24 cellular contexts compared by ENCODE assay signal in genomic region chr11:408154-409007, GRCh38. TPM values are rescaled to one million over a fixed set of nuclear protein-coding genes. Genes with fewer than 3 reads are reported as not detected.
DNase-seq lines count a peak whose midpoint lies in the region; ATAC-seq, FAIRE-seq and TF ChIP-seq lines count a peak whose summit lies in the region.
"Had no signal": no experiment of that assay in that cellular context is flagged by ENCODE, and none has a peak within 500 bp of the region (broad histone marks: within the 10 kb centered on the region; RNA-seq: fewer than 3 reads in every experiment).

No MANE protein-coding gene starts in this region.

- no TSS peak for BruUV-seq in HepG2 (replicated peaks; lab: Mats Ljungman, UMichigan)

- WGBS in HepG2 (ENCODE audit: low lambda C conversion rate), result 58% methylated on average over 6 of the region's 15 CpGs
- 82 to 89% methylated on average over 15 of the region's 15 CpGs for WGBS in sigmoid colon, 2 donors
- WGBS in suprapubic skin, result 84% methylated on average over 11 of the region's 15 CpGs

- no peak for ATAC-seq in activated T-cell treated with anti-CD3 and anti-CD28 coated beads, Interleukin-2, amount 50 U/mL, for 72 hours (replicated peaks in 1 of 2)
- ATAC-seq in HepG2 (peak; percentile 1), HG03196 (IDR thresholded peaks at IDR 0.05; ENCODE audit: unreplicated experiment) (no peak), GM21619 (IDR thresholded peaks at IDR 0.05; ENCODE audit: unreplicated experiment) (no peak)

- no peak overlapping the region for H2AFZ ChIP-seq in HepG2 (ENCODE audit: low read length)

- POLR2A ChIA-PET in HepG2 (lab: Yijun Ruan, JAX), result interaction anchor here (0.9 to 3.8 kb wide), 2 partner anchors 16 to 40 kb away, joined by 3 to 31 read pairs; no protein-coding TSS in a partner anchor

- CTCF ChIA-PET in HepG2 (lab: Yijun Ruan, JAX; ENCODE audit: low intra/inter-chr PET ratio, low total read pairs), result no interaction called here

- no peak overlapping the region for H3K9ac ChIP-seq in HepG2 (ENCODE audit: insufficient read depth, low read depth, low read length)

- H3K36me3 ChIP-seq in HepG2 (replicated peaks in 1 of 2; ENCODE audit: control insufficient read depth in 1 of 2, insufficient read depth in 2 of 2, low read length in 2 of 2) (peaks cover 3 to 10% of the 10 kb centered on the region in 2 experiments; a peak in 3 of 5 replicates), sigmoid colon (no peaks in the 10 kb centered on the region), suprapubic skin (peaks cover 14% of the 10 kb centered on the region)
- H3K36me3 ChIP-seq: BE2C, tibial nerve had no signal

- no peak overlapping the region for H3K27ac Mint-ChIP-seq in activated T-cell treated with anti-CD3 and anti-CD28 coated beads, Interleukin-2, amount 50 U/mL, for 72 hours

- intact Hi-C loops in HepG2 (cut with micrococcal nuclease; ENCODE audit: unreplicated experiment), result loop anchor here (5.0 kb wide), 1 partner anchor 39 kb away; no protein-coding TSS in a partner anchor
- intact Hi-C loops in sigmoid colon (cut with DNase I), result loop anchor here (5.0 kb wide), 1 partner anchor 201 kb away; the partner anchor contains the start of genes BET1L and RIC8A

- no peak overlapping the region for H3K4me2 ChIP-seq in HepG2 (ENCODE audit: low read depth, low read length)

- H3K4me1 ChIP-seq in HepG2 (ENCODE audit: insufficient read depth, low read length) (peaks cover 40% of the 10 kb centered on the region), sigmoid colon (peaks cover 0 to 20% (median 19%) of the 10 kb centered on the region in 4 donors), suprapubic skin (peaks cover 39% of the 10 kb centered on the region)
- H3K4me1 ChIP-seq: BE2C had no signal

- peak overlapping the region; percentile 78 for H3K27ac ChIP-seq in HepG2 (ENCODE audit: extremely low read length, insufficient read depth, low read length)
- H3K27ac ChIP-seq in sigmoid colon, result no peak overlapping the region
- no peak overlapping the region for H3K27ac ChIP-seq in suprapubic skin
- H3K27ac ChIP-seq: epithelial cell of prostate had no signal

- H3K27me3 Mint-ChIP-seq in activated T-cell treated with anti-CD3 and anti-CD28 coated beads, Interleukin-2, amount 50 U/mL, for 72 hours (ENCODE audit: low read depth), result no peaks in the 10 kb centered on the region
- H3K27me3 Mint-ChIP-seq: activated CD4-positive, alpha-beta memory T cell treated with anti-CD3 and anti-CD28 coated beads for 36 hours; stimulated activated naive CD8-positive, alpha-beta T cell treated with anti-CD3 and anti-CD28 coated beads, Interleukin-15, amount 100 ng/mL, for 72 hours had no signal

- TF ChIP-seq POLR2A in HepG2 (IDR thresholded peaks at IDR 0.05; ENCODE audit: insufficient read depth in 1 of 2, low read depth in 2 of 2, low read length in 2 of 2), result no peak
- TF ChIP-seq POLR2A in sigmoid colon (IDR thresholded peaks at IDR 0.05), result no peak
- TF ChIP-seq POLR2A in suprapubic skin (IDR thresholded peaks at IDR 0.05), result no peak

- H3K9me3 Mint-ChIP-seq in activated T-cell treated with anti-CD3 and anti-CD28 coated beads, Interleukin-2, amount 50 U/mL, for 72 hours, result no peaks in the 10 kb centered on the region
- H3K9me3 Mint-ChIP-seq: activated CD4-positive, alpha-beta memory T cell treated with anti-CD3 and anti-CD28 coated beads for 36 hours; neural crest cell; stimulated activated naive CD8-positive, alpha-beta T cell treated with anti-CD3 and anti-CD28 coated beads, Interleukin-15, amount 100 ng/mL, for 72 hours had no signal

- no peak for TF ChIP-seq CTCF in HepG2 (CRISPR knock-in tag; IDR thresholded peaks at IDR 0.05)
- TF ChIP-seq CTCF in sigmoid colon (IDR thresholded peaks at IDR 0.05), result no peak
- TF ChIP-seq CTCF in suprapubic skin (IDR thresholded peaks at IDR 0.05), result no peak

- no peaks in the 10 kb centered on the region for H3K79me2 ChIP-seq in HepG2 (ENCODE audit: insufficient read depth, low read length)

- no peaks in the 10 kb centered on the region for H3K36me3 Mint-ChIP-seq in activated T-cell treated with anti-CD3 and anti-CD28 coated beads, Interleukin-2, amount 50 U/mL, for 72 hours (ENCODE audit: insufficient read depth in 2 of 2)
- H3K36me3 Mint-ChIP-seq: activated CD4-positive, alpha-beta memory T cell treated with anti-CD3 and anti-CD28 coated beads for 36 hours had no signal

- no peak for FAIRE-seq in HepG2 (lab: Jason Lieb, UNC)
- FAIRE-seq: A549, GM19239 had no signal

- H3K4me1 Mint-ChIP-seq in activated T-cell treated with anti-CD3 and anti-CD28 coated beads, Interleukin-2, amount 50 U/mL, for 72 hours (ENCODE audit: low read depth), result peaks cover 10% of the 10 kb centered on the region
- H3K4me1 Mint-ChIP-seq: neural crest cell had no signal

- in situ Hi-C loops in HepG2 (cut with HindIII; ENCODE audit: extremely low pct_ligation_motif_present, low pct_unique_long_range_greater_than_20kb), result loop anchor here (5.0 kb wide), 1 partner anchor 34 kb away; the partner anchor contains the start of gene ANO9

- H3K4me3 Mint-ChIP-seq in activated T-cell treated with anti-CD3 and anti-CD28 coated beads, Interleukin-2, amount 50 U/mL, for 72 hours, result peak overlapping the region; percentile 52 to 63
- H3K4me3 Mint-ChIP-seq: neural crest cell had no signal

- H3K27me3 ChIP-seq in HepG2 (ENCODE audit: control insufficient read depth in 1 of 2, insufficient read depth in 2 of 2, low read length in 2 of 2), result 0 out of 5 replicates have a peak, but pooled peaks cover 0 to 2% of the 10 kb centered on the region in 2 experiments
- peaks cover 0 to 6% (median 2%) of the 10 kb centered on the region in 3 donors for H3K27me3 ChIP-seq in sigmoid colon
- H3K27me3 ChIP-seq in suprapubic skin, result no peaks in the 10 kb centered on the region
- H3K27me3 ChIP-seq: body of pancreas, tibial nerve had no signal

- H3K4me3 ChIP-seq in HepG2 (replicated peaks in 1 of 3; ENCODE audit: insufficient read depth in 1 of 3, low read depth in 2 of 3, low read length in 3 of 3) (no peak overlapping the region), sigmoid colon (no peak overlapping the region), suprapubic skin (no peak overlapping the region)
- H3K4me3 ChIP-seq: A549, body of pancreas had no signal

- no peak for TF ChIP-seq RAD21 in HepG2 (CRISPR knock-in tag; IDR thresholded peaks at IDR 0.05)

- H4K20me1 ChIP-seq in HepG2 (ENCODE audit: insufficient read depth, low read length), result no peaks in the 10 kb centered on the region

- H3K9me3 ChIP-seq in HepG2 (ENCODE audit: low read length) (no peaks in the 10 kb centered on the region), sigmoid colon (no peaks in the 10 kb centered on the region), suprapubic skin (no peaks in the 10 kb centered on the region)
- H3K9me3 ChIP-seq: A549, BE2C, body of pancreas, tibial nerve had no signal

- DNase-seq in activated T-cell treated with anti-CD3 and anti-CD28 coated beads, Interleukin-2, amount 50 U/mL, for 72 hours, result no peak
- no peak for DNase-seq in activated T-cell treated with anti-CD3 and anti-CD28 coated beads, Interleukin-2, amount 50 U/mL, for 48 hours
- DNase-seq in HT-29 (ENCODE audit: low spot score) (peak; percentile 13), HepG2 (ENCODE audit: low spot score) (no peak), sigmoid colon (peak; percentile 62), suprapubic skin (ENCODE audit: low spot score in 2 of 2) (no peak)
- DNase-seq: activated CD4-positive, alpha-beta memory T cell treated with anti-CD3 and anti-CD28 coated beads for 36 hours; activated CD4-positive, CD25-positive, alpha-beta regulatory T cell; activated CD8-positive, alpha-beta memory T cell treated with anti-CD3 and anti-CD28 coated beads, Interleukin-2, amount 50 U/mL, for 48 hours; BE2C; NCI-H2081 treated with DMSO at 0.1 percent for 48 hours; NCI-H345; NCI-H748 treated with DMSO at 0.1 percent for 48 hours; stimulated activated CD4-positive, alpha-beta T cell treated with anti-CD3 and anti-CD28 coated beads, Interleukin-15, amount 100 ng/mL, for 24 hours had no signal

- TF ChIP-seq EP300 in HepG2 (IDR thresholded peaks at IDR 0.05; ENCODE audit: low read depth in 2 of 2, low read length in 2 of 2) (no peak), HepG2 (CRISPR knock-in tag; IDR thresholded peaks at IDR 0.05; ENCODE audit: borderline replicate concordance) (no peak), sigmoid colon (IDR thresholded peaks at IDR 0.05) (no peak), suprapubic skin (IDR thresholded peaks at IDR 0.05) (no peak)

RNA-seq across cellular contexts. Expression of gene SIGIRR, which starts 6.4 kb away (rescaled TPM):
- total RNA-seq in activated T-cell treated with anti-CD3 and anti-CD28 coated beads, Interleukin-2, amount 50 U/mL, for 72 hours, result 10 to 100 TPM; 59.3 to 68.4 TPM
- 295 and 312 TPM in 2 replicates for total RNA-seq in HT-29 (2014; rRNA removed; shearing (Covaris generic))
- total RNA-seq in HepG2 (2016; rRNA removed; fragmentation: Illumina TruSeq; extraction: Trizol), result 0.80 and 2.1 TPM in 2 replicates
- total RNA-seq in HepG2 (2016; cell fraction: cytosol; rRNA removed; fragmentation: Illumina TruSeq; extraction: Trizol; ENCODE audit: low read depth), result 1.7 and 1.8 TPM in 2 replicates
- 1.4 and 2.0 TPM in 2 replicates for total RNA-seq in HepG2 (2016; cell fraction: insoluble cytoplasmic fraction; rRNA removed; fragmentation: Illumina TruSeq; extraction: Trizol)
- total RNA-seq in HepG2 (2016; cell fraction: membrane; rRNA removed; fragmentation: Illumina TruSeq; extraction: Trizol), result 2.1 and 2.2 TPM in 2 replicates
- total RNA-seq in HepG2 (2016; cell fraction: nucleus; rRNA removed; fragmentation: Illumina TruSeq; extraction: Trizol), result 1.8 and 1.9 TPM in 2 replicates
- 1.2 and 2.1 TPM in 2 replicates for polyA plus RNA-seq in HepG2 (2011; rRNA removed)
- 1.1 and 2.0 TPM in 2 replicates for polyA plus RNA-seq in HepG2 (2011; cell fraction: cytosol; rRNA removed)
- 4.9 and 10.2 TPM in 2 replicates for polyA plus RNA-seq in HepG2 (2011; cell fraction: nucleus; rRNA removed)
- polyA plus RNA-seq in HepG2 (2012), result 1.6 and 2.0 TPM in 2 replicates
- polyA plus RNA-seq in HepG2 (2016; cell fraction: cytosol; fragmentation: Illumina TruSeq; extraction: Trizol; ENCODE audit: low read depth), result 1.6 and 2.7 TPM in 2 replicates
- 1.0 and 2.1 TPM in 2 replicates for polyA plus RNA-seq in HepG2 (2016; cell fraction: insoluble cytoplasmic fraction; fragmentation: Illumina TruSeq; extraction: Trizol; ENCODE audit: low read depth)
- polyA plus RNA-seq in HepG2 (2016; cell fraction: membrane; fragmentation: Illumina TruSeq; extraction: Trizol; ENCODE audit: low read depth), result 2.8 and 4.3 TPM in 2 replicates
- 5.7 and 7.3 TPM in 2 replicates for polyA plus RNA-seq in HepG2 (2016; cell fraction: nucleus; fragmentation: Illumina TruSeq; extraction: Trizol; ENCODE audit: insufficient read depth, low read depth)
- 2.3 and 4.3 TPM in 2 replicates for polyA minus RNA-seq in HepG2 (2011; rRNA and poly(A)+ RNA removed; ENCODE audit: low replicate concordance)
- polyA minus RNA-seq in HepG2 (2011; cell fraction: cytosol; rRNA and poly(A)+ RNA removed), result 1.5 and 1.8 TPM in 2 replicates
- not detected in 2 replicates for polyA minus RNA-seq in HepG2 (2011; cell fraction: nucleus; rRNA and poly(A)+ RNA removed)
- 10 to 100 TPM; 51.0 to 70.9 (median 53.1) TPM for total RNA-seq in sigmoid colon
- polyA plus RNA-seq in sigmoid colon, result 100 to 1,000 TPM in 1 of 3 donors, 10 to 100 TPM in 2; 46.8 to 122 (median 50.2) TPM
- 10 to 100 TPM; 14.2 to 26.0 (median 16.5) TPM for total RNA-seq in suprapubic skin

RNA-seq across cellular contexts. Expression of gene PKP3, which starts 14.4 kb away (rescaled TPM):
- 1 to 10 TPM in 1 of 2 donors, under 1 TPM in 1; 0.16 to 1.2 TPM for total RNA-seq in activated T-cell treated with anti-CD3 and anti-CD28 coated beads, Interleukin-2, amount 50 U/mL, for 72 hours
- 284 and 306 TPM in 2 replicates for total RNA-seq in HT-29 (2014; rRNA removed; shearing (Covaris generic))
- total RNA-seq in HepG2 (2016; rRNA removed; fragmentation: Illumina TruSeq; extraction: Trizol) (21.1 and 28.7 TPM in 2 replicates), sigmoid colon (under 1 TPM in 2 of 4 donors, not detected in 2; 0.27 to 0.71 TPM), suprapubic skin (100 to 1,000 TPM; 318 to 486 (median 428) TPM)
- total RNA-seq in HepG2 (2016; cell fraction: cytosol; rRNA removed; fragmentation: Illumina TruSeq; extraction: Trizol; ENCODE audit: low read depth), result 5.8 and 6.9 TPM in 2 replicates
- total RNA-seq in HepG2 (2016; cell fraction: insoluble cytoplasmic fraction; rRNA removed; fragmentation: Illumina TruSeq; extraction: Trizol), result 17.5 and 29.7 TPM in 2 replicates
- 13.9 and 14.9 TPM in 2 replicates for total RNA-seq in HepG2 (2016; cell fraction: membrane; rRNA removed; fragmentation: Illumina TruSeq; extraction: Trizol)
- total RNA-seq in HepG2 (2016; cell fraction: nucleus; rRNA removed; fragmentation: Illumina TruSeq; extraction: Trizol), result 14.5 and 19.8 TPM in 2 replicates
- polyA plus RNA-seq in HepG2 (2011; rRNA removed) (18.0 and 25.1 TPM in 2 replicates), sigmoid colon (100 to 1,000 TPM in 1 of 3 donors, 10 to 100 TPM in 2; 57.1 to 140 (median 86.7) TPM)
- polyA plus RNA-seq in HepG2 (2011; cell fraction: cytosol; rRNA removed), result 13.8 and 24.2 TPM in 2 replicates
- 59.8 and 70.5 TPM in 2 replicates for polyA plus RNA-seq in HepG2 (2011; cell fraction: nucleus; rRNA removed)
- 12.9 and 13.0 TPM in 2 replicates for polyA plus RNA-seq in HepG2 (2012)
- polyA plus RNA-seq in HepG2 (2016; cell fraction: cytosol; fragmentation: Illumina TruSeq; extraction: Trizol; ENCODE audit: low read depth), result 4.6 and 4.9 TPM in 2 replicates
- 22.3 and 24.1 TPM in 2 replicates for polyA plus RNA-seq in HepG2 (2016; cell fraction: insoluble cytoplasmic fraction; fragmentation: Illumina TruSeq; extraction: Trizol; ENCODE audit: low read depth)
- 7.9 and 9.3 TPM in 2 replicates for polyA plus RNA-seq in HepG2 (2016; cell fraction: membrane; fragmentation: Illumina TruSeq; extraction: Trizol; ENCODE audit: low read depth)
- 38.2 and 40.1 TPM in 2 replicates for polyA plus RNA-seq in HepG2 (2016; cell fraction: nucleus; fragmentation: Illumina TruSeq; extraction: Trizol; ENCODE audit: insufficient read depth, low read depth)
- 30.4 and 42.3 TPM in 2 replicates for polyA minus RNA-seq in HepG2 (2011; rRNA and poly(A)+ RNA removed; ENCODE audit: low replicate concordance)
- polyA minus RNA-seq in HepG2 (2011; cell fraction: cytosol; rRNA and poly(A)+ RNA removed), result 24.6 and 25.2 TPM in 2 replicates
- polyA minus RNA-seq in HepG2 (2011; cell fraction: nucleus; rRNA and poly(A)+ RNA removed), result 9.9 and 14.7 TPM in 2 replicates

RNA-seq across cellular contexts. Expression of gene ANO9, which starts 33.4 kb away (rescaled TPM):
- 10 to 100 TPM; 34.3 to 56.5 TPM for total RNA-seq in activated T-cell treated with anti-CD3 and anti-CD28 coated beads, Interleukin-2, amount 50 U/mL, for 72 hours
- total RNA-seq in HT-29 (2014; rRNA removed; shearing (Covaris generic)), result 63.7 and 94.0 TPM in 2 replicates
- total RNA-seq in HepG2 (2016; rRNA removed; fragmentation: Illumina TruSeq; extraction: Trizol) (1.5 and 8.9 TPM in 2 replicates), sigmoid colon (1 to 10 TPM in 1 of 4 donors, under 1 TPM in 3; 0.14 to 2.5 (median 0.26) TPM), suprapubic skin (100 to 1,000 TPM in 2 of 4 donors, 10 to 100 TPM in 2; 76.8 to 166 (median 103) TPM)
- 1.8 and 2.3 TPM in 2 replicates for total RNA-seq in HepG2 (2016; cell fraction: cytosol; rRNA removed; fragmentation: Illumina TruSeq; extraction: Trizol; ENCODE audit: low read depth)
- 1.2 and 9.2 TPM in 2 replicates for total RNA-seq in HepG2 (2016; cell fraction: insoluble cytoplasmic fraction; rRNA removed; fragmentation: Illumina TruSeq; extraction: Trizol)
- total RNA-seq in HepG2 (2016; cell fraction: membrane; rRNA removed; fragmentation: Illumina TruSeq; extraction: Trizol), result 1.7 and 2.0 TPM in 2 replicates
- total RNA-seq in HepG2 (2016; cell fraction: nucleus; rRNA removed; fragmentation: Illumina TruSeq; extraction: Trizol), result 14.4 and 16.4 TPM in 2 replicates
- polyA plus RNA-seq in HepG2 (2011; rRNA removed) (14.3 and 19.9 TPM in 2 replicates), sigmoid colon (100 to 1,000 TPM in 1 of 3 donors, 1 to 10 TPM in 2; 4.2 to 123 (median 6.5) TPM)
- polyA plus RNA-seq in HepG2 (2011; cell fraction: cytosol; rRNA removed), result 2.2 and 2.9 TPM in 2 replicates
- polyA plus RNA-seq in HepG2 (2011; cell fraction: nucleus; rRNA removed), result 267 and 279 TPM in 2 replicates
- polyA plus RNA-seq in HepG2 (2012), result 18.3 and 18.6 TPM in 2 replicates
- polyA plus RNA-seq in HepG2 (2016; cell fraction: cytosol; fragmentation: Illumina TruSeq; extraction: Trizol; ENCODE audit: low read depth), result 0.44 and 0.54 TPM in 2 replicates
- polyA plus RNA-seq in HepG2 (2016; cell fraction: insoluble cytoplasmic fraction; fragmentation: Illumina TruSeq; extraction: Trizol; ENCODE audit: low read depth), result 1.5 and 1.9 TPM in 2 replicates
- 0.82 and 1.0 TPM in 2 replicates for polyA plus RNA-seq in HepG2 (2016; cell fraction: membrane; fragmentation: Illumina TruSeq; extraction: Trizol; ENCODE audit: low read depth)
- polyA plus RNA-seq in HepG2 (2016; cell fraction: nucleus; fragmentation: Illumina TruSeq; extraction: Trizol; ENCODE audit: insufficient read depth, low read depth), result 71.0 and 80.1 TPM in 2 replicates
- polyA minus RNA-seq in HepG2 (2011; rRNA and poly(A)+ RNA removed; ENCODE audit: low replicate concordance), result 0.23 and 6.4 TPM in 2 replicates
- 0.97 and 2.5 TPM in 2 replicates for polyA minus RNA-seq in HepG2 (2011; cell fraction: cytosol; rRNA and poly(A)+ RNA removed)
- polyA minus RNA-seq in HepG2 (2011; cell fraction: nucleus; rRNA and poly(A)+ RNA removed), result 14.8 and 15.1 TPM in 2 replicates
- total RNA-seq: chondrocyte, neural crest cell had no signal

RNA-seq across cellular contexts. Expression of gene B4GALNT4, which starts 39.1 kb away (rescaled TPM):
- 1 to 10 TPM; 2.1 to 2.7 TPM for total RNA-seq in activated T-cell treated with anti-CD3 and anti-CD28 coated beads, Interleukin-2, amount 50 U/mL, for 72 hours
- not detected in 2 replicates for total RNA-seq in HT-29 (2014; rRNA removed; shearing (Covaris generic))
- total RNA-seq in HepG2 (2016; rRNA removed; fragmentation: Illumina TruSeq; extraction: Trizol) (24.8 and 50.1 TPM in 2 replicates), sigmoid colon (1 to 10 TPM; 1.4 to 9.1 (median 2.7) TPM), suprapubic skin (1 to 10 TPM; 1.2 to 3.0 (median 1.6) TPM)
- 13.7 and 15.2 TPM in 2 replicates for total RNA-seq in HepG2 (2016; cell fraction: cytosol; rRNA removed; fragmentation: Illumina TruSeq; extraction: Trizol; ENCODE audit: low read depth)
- 20.5 and 56.5 TPM in 2 replicates for total RNA-seq in HepG2 (2016; cell fraction: insoluble cytoplasmic fraction; rRNA removed; fragmentation: Illumina TruSeq; extraction: Trizol)
- total RNA-seq in HepG2 (2016; cell fraction: membrane; rRNA removed; fragmentation: Illumina TruSeq; extraction: Trizol), result 36.4 and 42.9 TPM in 2 replicates
- total RNA-seq in HepG2 (2016; cell fraction: nucleus; rRNA removed; fragmentation: Illumina TruSeq; extraction: Trizol), result 47.2 and 48.9 TPM in 2 replicates
- polyA plus RNA-seq in HepG2 (2011; rRNA removed) (30.5 and 34.4 TPM in 2 replicates), sigmoid colon (1 to 10 TPM in 2 of 3 donors, not detected in 1; 7.6 to 7.8 TPM)
- 18.4 and 40.1 TPM in 2 replicates for polyA plus RNA-seq in HepG2 (2011; cell fraction: cytosol; rRNA removed)
- 268 and 442 TPM in 2 replicates for polyA plus RNA-seq in HepG2 (2011; cell fraction: nucleus; rRNA removed)
- polyA plus RNA-seq in HepG2 (2012), result 19.2 and 34.3 TPM in 2 replicates
- polyA plus RNA-seq in HepG2 (2016; cell fraction: cytosol; fragmentation: Illumina TruSeq; extraction: Trizol; ENCODE audit: low read depth), result 11.8 and 14.2 TPM in 2 replicates
- polyA plus RNA-seq in HepG2 (2016; cell fraction: insoluble cytoplasmic fraction; fragmentation: Illumina TruSeq; extraction: Trizol; ENCODE audit: low read depth), result 26.0 and 28.4 TPM in 2 replicates
- polyA plus RNA-seq in HepG2 (2016; cell fraction: membrane; fragmentation: Illumina TruSeq; extraction: Trizol; ENCODE audit: low read depth), result 26.2 and 30.9 TPM in 2 replicates
- polyA plus RNA-seq in HepG2 (2016; cell fraction: nucleus; fragmentation: Illumina TruSeq; extraction: Trizol; ENCODE audit: insufficient read depth, low read depth), result 152 and 159 TPM in 2 replicates
- 0.07 and 19.7 TPM in 2 replicates for polyA minus RNA-seq in HepG2 (2011; rRNA and poly(A)+ RNA removed; ENCODE audit: low replicate concordance)
- 10.4 and 11.1 TPM in 2 replicates for polyA minus RNA-seq in HepG2 (2011; cell fraction: cytosol; rRNA and poly(A)+ RNA removed)
- 16.9 and 22.4 TPM in 2 replicates for polyA minus RNA-seq in HepG2 (2011; cell fraction: nucleus; rRNA and poly(A)+ RNA removed)

RNA-seq across cellular contexts. Expression of gene PTDSS2, which starts 41.7 kb away (rescaled TPM):
- total RNA-seq in activated T-cell treated with anti-CD3 and anti-CD28 coated beads, Interleukin-2, amount 50 U/mL, for 72 hours, result 10 to 100 TPM; 20.6 to 22.5 TPM
- 56.6 and 63.4 TPM in 2 replicates for total RNA-seq in HT-29 (2014; rRNA removed; shearing (Covaris generic))
- total RNA-seq in HepG2 (2016; rRNA removed; fragmentation: Illumina TruSeq; extraction: Trizol), result 11.3 and 21.7 TPM in 2 replicates
- total RNA-seq in HepG2 (2016; cell fraction: cytosol; rRNA removed; fragmentation: Illumina TruSeq; extraction: Trizol; ENCODE audit: low read depth), result 5.6 and 7.0 TPM in 2 replicates
- total RNA-seq in HepG2 (2016; cell fraction: insoluble cytoplasmic fraction; rRNA removed; fragmentation: Illumina TruSeq; extraction: Trizol), result 8.4 and 25.4 TPM in 2 replicates
- 10.9 and 11.3 TPM in 2 replicates for total RNA-seq in HepG2 (2016; cell fraction: membrane; rRNA removed; fragmentation: Illumina TruSeq; extraction: Trizol)
- 23.2 and 23.3 TPM in 2 replicates for total RNA-seq in HepG2 (2016; cell fraction: nucleus; rRNA removed; fragmentation: Illumina TruSeq; extraction: Trizol)
- polyA plus RNA-seq in HepG2 (2011; rRNA removed), result 26.4 and 37.6 TPM in 2 replicates
- polyA plus RNA-seq in HepG2 (2011; cell fraction: cytosol; rRNA removed), result 28.3 and 34.4 TPM in 2 replicates
- 151 and 168 TPM in 2 replicates for polyA plus RNA-seq in HepG2 (2011; cell fraction: nucleus; rRNA removed)
- 19.9 and 35.5 TPM in 2 replicates for polyA plus RNA-seq in HepG2 (2012)
- 5.4 and 6.0 TPM in 2 replicates for polyA plus RNA-seq in HepG2 (2016; cell fraction: cytosol; fragmentation: Illumina TruSeq; extraction: Trizol; ENCODE audit: low read depth)
- 11.4 and 12.9 TPM in 2 replicates for polyA plus RNA-seq in HepG2 (2016; cell fraction: insoluble cytoplasmic fraction; fragmentation: Illumina TruSeq; extraction: Trizol; ENCODE audit: low read depth)
- polyA plus RNA-seq in HepG2 (2016; cell fraction: membrane; fragmentation: Illumina TruSeq; extraction: Trizol; ENCODE audit: low read depth), result 9.5 and 10.3 TPM in 2 replicates
- 59.3 and 60.5 TPM in 2 replicates for polyA plus RNA-seq in HepG2 (2016; cell fraction: nucleus; fragmentation: Illumina TruSeq; extraction: Trizol; ENCODE audit: insufficient read depth, low read depth)
- polyA minus RNA-seq in HepG2 (2011; rRNA and poly(A)+ RNA removed; ENCODE audit: low replicate concordance), result 43.0 and 66.5 TPM in 2 replicates
- polyA minus RNA-seq in HepG2 (2011; cell fraction: cytosol; rRNA and poly(A)+ RNA removed), result 20.3 and 23.7 TPM in 2 replicates
- polyA minus RNA-seq in HepG2 (2011; cell fraction: nucleus; rRNA and poly(A)+ RNA removed), result 28.6 and 30.4 TPM in 2 replicates
- 10 to 100 TPM; 30.1 to 76.2 (median 44.6) TPM for total RNA-seq in sigmoid colon
- polyA plus RNA-seq in sigmoid colon, result 10 to 100 TPM in 1 of 3 donors, 1 to 10 TPM in 2; 4.8 to 29.0 (median 6.5) TPM
- total RNA-seq in suprapubic skin, result 10 to 100 TPM; 22.3 to 31.0 (median 25.3) TPM

Comparison
In these comparisons a context has a peak if more than half of its experiments do, and no peak if none do; other contexts are left out.
1. DNase-seq: peak in HT-29 (single experiment) and sigmoid colon (single experiment); none in activated T-cell treated with anti-CD3 and anti-CD28 coated beads, Interleukin-2, amount 50 U/mL, for 72 hours (0 of 2), activated T-cell treated with anti-CD3 and anti-CD28 coated beads, Interleukin-2, amount 50 U/mL, for 48 hours (0 of 2), HepG2 (single experiment) and suprapubic skin (0 of 2).